1 cellular context compared by ENCODE assay signal in genomic region chr17:43021739-43022512, GRCh38.
TF ChIP-seq lines count a peak whose summit lies in the region.

VAT1 (minus strand) TSS chr17:43022385; CDS start chr17:43022322, 63 bp downstream.

TF ChIP-seq in K562, 482 proteins besides CTCF, POLR2A, EP300 and RAD21 (continued from another document and continues in another):
- TF ChIP-seq RBFOX2 (IDR thresholded peaks at IDR 0.05; ENCODE audit: low read depth, low read length) = peak; percentile 76
- peak; percentile 30 for TF ChIP-seq TAF1 (IDR thresholded peaks at IDR 0.05; ENCODE audit: control insufficient read depth, extremely low read depth, insufficient read depth, low read length, severe bottlenecking)
- peak; percentile 33; the same call in 1 of the 2 replicates for TF ChIP-seq BRD4 (IDR thresholded peaks at IDR 0.05)
- TF ChIP-seq NELFE (IDR thresholded peaks at IDR 0.05; ENCODE audit: insufficient read depth, insufficient read length) = no peak
- no peak for TF ChIP-seq CBX5 (IDR thresholded peaks at IDR 0.05; ENCODE audit: borderline replicate concordance, low read depth)
- no peak for TF ChIP-seq MYBL2 (IDR thresholded peaks at IDR 0.05; ENCODE audit: low read depth)
- no peak for TF ChIP-seq MYBL2 (CRISPR knock-in tag; IDR thresholded peaks at IDR 0.05; ENCODE audit: borderline replicate concordance)
- TF ChIP-seq CAMTA2 (CRISPR knock-in tag; conservative IDR thresholded peaks at IDR 0.05) = 0 out of 2 replicates have a peak, but pooled peaks have one; percentile 27
- TF ChIP-seq ZNF280A (IDR thresholded peaks at IDR 0.05; ENCODE audit: low read depth, partially characterized antibody) = no peak
- no peak for TF ChIP-seq YBX1 (IDR thresholded peaks at IDR 0.05)
- TF ChIP-seq FOXO4 (CRISPR knock-in tag; IDR thresholded peaks at IDR 0.05) = no peak
- no peak for TF ChIP-seq THRA (IDR thresholded peaks at IDR 0.05)
- TF ChIP-seq FIP1L1 (IDR thresholded peaks at IDR 0.05; ENCODE audit: low read depth, low read length, poor library complexity, severe bottlenecking) = peak; percentile 79
- TF ChIP-seq CREB1 (IDR thresholded peaks at IDR 0.05) = no peak; the same call in 1 of the 2 replicates
- TF ChIP-seq CREB1 (CRISPR knock-in tag; IDR thresholded peaks at IDR 0.05) = peak; percentile 52; the same call in 1 of the 2 replicates
- TF ChIP-seq ARID3B (CRISPR knock-in tag; IDR thresholded peaks at IDR 0.05; ENCODE audit: borderline replicate concordance) = no peak
- no peak for TF ChIP-seq FOXM1 (IDR thresholded peaks at IDR 0.05; ENCODE audit: low read depth)
- peak; percentile 88; the same call in 1 of the 2 replicates for TF ChIP-seq FOXM1 (CRISPR knock-in tag; IDR thresholded peaks at IDR 0.05; ENCODE audit: low read depth)
- TF ChIP-seq ELF2 (CRISPR knock-in tag; IDR thresholded peaks at IDR 0.05) = no peak
- no peak for TF ChIP-seq ZNF586 (CRISPR knock-in tag; conservative IDR thresholded peaks at IDR 0.05)
- no peak for TF ChIP-seq ARNT (IDR thresholded peaks at IDR 0.05)
- 0 out of 2 replicates have a peak, but pooled peaks have one; percentile 57 for TF ChIP-seq KAT7 (CRISPR knock-in tag; IDR thresholded peaks at IDR 0.05; ENCODE audit: borderline replicate concordance)
- TF ChIP-seq KDM1A (IDR thresholded peaks at IDR 0.05) = no peak
- TF ChIP-seq ZFP91 (CRISPR knock-in tag; IDR thresholded peaks at IDR 0.05) = peak; percentile 93
- TF ChIP-seq SNAPC5 (CRISPR knock-in tag; IDR thresholded peaks at IDR 0.05) = no peak
- peak; percentile 36; the same call in 1 of the 2 replicates for TF ChIP-seq ZNF511 (CRISPR knock-in tag; IDR thresholded peaks at IDR 0.05)
- no peak for TF ChIP-seq CHD4 (IDR thresholded peaks at IDR 0.05; ENCODE audit: insufficient read depth, insufficient replicate concordance, low read depth, low read length, poor library complexity, severe bottlenecking)
- TF ChIP-seq HCFC1 (IDR thresholded peaks at IDR 0.05; ENCODE audit: low read depth, low read length) = no peak
- peak; percentile 48 for TF ChIP-seq POLR2B (IDR thresholded peaks at IDR 0.05; ENCODE audit: low read depth, partially characterized antibody)
- peak; percentile 77 for TF ChIP-seq POLR2G (IDR thresholded peaks at IDR 0.05; ENCODE audit: low read depth, low read length)
- TF ChIP-seq MEIS2 (IDR thresholded peaks at IDR 0.05; ENCODE audit: partially characterized antibody) = no peak
- TF ChIP-seq ZNF263 (CRISPR knock-in tag; IDR thresholded peaks at IDR 0.05; ENCODE audit: borderline replicate concordance) = 0 out of 2 replicates have a peak, but pooled peaks have one; percentile 28
- peak; percentile 81 for TF ChIP-seq ZBTB7A (IDR thresholded peaks at IDR 0.05; ENCODE audit: borderline replicate concordance, control insufficient read depth, low read depth, low read length)
- TF ChIP-seq ZNF431 (CRISPR knock-in tag; IDR thresholded peaks at IDR 0.05) = no peak
- TF ChIP-seq ZFPM2 (CRISPR knock-in tag; IDR thresholded peaks at IDR 0.05) = no peak
- no peak for TF ChIP-seq TFAM (CRISPR knock-in tag; conservative IDR thresholded peaks at IDR 0.05)
- TF ChIP-seq ZNF584 (CRISPR knock-in tag; IDR thresholded peaks at IDR 0.05; ENCODE audit: low read depth) = no peak
- TF ChIP-seq CTBP1 (IDR thresholded peaks at IDR 0.05; ENCODE audit: borderline replicate concordance) = peak; percentile 81; the same call in 1 of the 2 replicates
- TF ChIP-seq MED1 (CRISPR knock-in tag; IDR thresholded peaks at IDR 0.05; ENCODE audit: borderline replicate concordance) = no peak
- TF ChIP-seq CBX3 (IDR thresholded peaks at IDR 0.05; ENCODE audit: borderline replicate concordance in 1 of 2, low read length in 2 of 2) = no peak
- no peak for TF ChIP-seq NCOA1 (IDR thresholded peaks at IDR 0.05; ENCODE audit: low read depth)
- no peak for TF ChIP-seq HLTF (IDR thresholded peaks at IDR 0.05)
- TF ChIP-seq HSF4 (CRISPR knock-in tag; IDR thresholded peaks at IDR 0.05; ENCODE audit: borderline replicate concordance) = no peak
- peak; percentile 84 for TF ChIP-seq PCBP1 (IDR thresholded peaks at IDR 0.05; ENCODE audit: low read depth, low read length, poor library complexity, severe bottlenecking)
- TF ChIP-seq ZNF444 (CRISPR knock-in tag; IDR thresholded peaks at IDR 0.05) = no peak
- no peak for TF ChIP-seq SMC3 (conservative IDR thresholded peaks at IDR 0.05; ENCODE audit: insufficient read depth, low read depth, low read length)
- TF ChIP-seq BHLHE40 (IDR thresholded peaks at IDR 0.05; ENCODE audit: low read length) = peak; percentile 43
- TF ChIP-seq HMGXB4 (CRISPR knock-in tag; IDR thresholded peaks at IDR 0.05) = 0 out of 2 replicates have a peak, but pooled peaks have one; percentile 35
- TF ChIP-seq NONO (IDR thresholded peaks at IDR 0.05; ENCODE audit: low read depth in 2 of 2, low read length in 1 of 2) = 0 out of 4 replicates have a peak, but pooled peaks of 1 of the 2 experiments have one; percentile 59
- peak; percentile 57 for TF ChIP-seq PKNOX1 (IDR thresholded peaks at IDR 0.05)
- no peak for TF ChIP-seq ZNF717 (CRISPR knock-in tag; IDR thresholded peaks at IDR 0.05)
- no peak for TF ChIP-seq PREB (CRISPR knock-in tag; IDR thresholded peaks at IDR 0.05)
- TF ChIP-seq TAF9B (IDR thresholded peaks at IDR 0.05; ENCODE audit: partially characterized antibody) = peak; percentile 59
- peak; percentile 60; the same call in 1 of the 2 replicates for TF ChIP-seq TOE1 (IDR thresholded peaks at IDR 0.05; ENCODE audit: borderline replicate concordance)
- no peak for TF ChIP-seq TOE1 (CRISPR knock-in tag; IDR thresholded peaks at IDR 0.05; ENCODE audit: borderline replicate concordance, low read depth)
- peak in 1 of 3 experiments; percentile 9 for TF ChIP-seq YY1 (IDR thresholded peaks at IDR 0.05; ENCODE audit: borderline replicate concordance in 1 of 3, control insufficient read depth in 1 of 3, extremely low read depth in 1 of 3, insufficient read depth in 3 of 3, insufficient read length in 1 of 3, insufficient replicate concordance in 2 of 3, low read depth in 1 of 3, low read length in 2 of 3)
- no peak for TF ChIP-seq ZNF354B (CRISPR knock-in tag; IDR thresholded peaks at IDR 0.05)
- TF ChIP-seq CHCHD3 (CRISPR knock-in tag; IDR thresholded peaks at IDR 0.05) = no peak
- TF ChIP-seq GABPB1 (CRISPR knock-in tag; IDR thresholded peaks at IDR 0.05) = peak; percentile 27; the same call in 1 of the 2 replicates
- peak; percentile 80; the same call in 1 of the 2 replicates for TF ChIP-seq E2F1 (CRISPR knock-in tag; IDR thresholded peaks at IDR 0.05)
- no peak for TF ChIP-seq STAT5B (CRISPR knock-in tag; IDR thresholded peaks at IDR 0.05)
- TF ChIP-seq KAT8 (IDR thresholded peaks at IDR 0.05; ENCODE audit: low read depth) = no peak
